Comparison of ENCODE assay signal across 8 cellular contexts in genomic region chr7:139714163-139714901, GRCh38.
A peak's percentile ranks its signal among the peaks of the same experiment; 100 is the strongest.
DNase-seq lines count a peak whose midpoint lies in the region; ATAC-seq and TF ChIP-seq lines count a peak whose summit lies in the region.

No MANE protein-coding gene starts in this region.

- TF ChIP-seq CTCF in chondrocyte (IDR thresholded peaks at IDR 0.05) (no peak), HFFc6 (IDR thresholded peaks at IDR 0.05) (no peak), OCI-LY7 (conservative IDR thresholded peaks at IDR 0.05; ENCODE audit: low read length) (no peak)

- H3K23ac ChIP-seq in trophoblast cell (ENCODE audit: low read length): no peak overlapping the region

- peaks cover 39% of the 10 kb centered on the region for H3K36me3 Mint-ChIP-seq in chondrocyte (ENCODE audit: low read depth)
- peaks cover 52% of the 10 kb centered on the region for H3K36me3 Mint-ChIP-seq in HFFc6 (ENCODE audit: low read depth)
- peaks cover 8 to 32% (median 31%) of the 10 kb centered on the region in 3 donors for H3K36me3 Mint-ChIP-seq in immature natural killer cell

- H3K9me3 ChIP-seq in trophoblast cell (ENCODE audit: insufficient read depth, low read depth, low read length): no peaks in the 10 kb centered on the region
- H3K9me3 ChIP-seq in OCI-LY7 (ENCODE audit: low read length): no peaks in the 10 kb centered on the region

- H3K4me3 Mint-ChIP-seq in chondrocyte (ENCODE audit: unreplicated experiment) (no peak overlapping the region), HFFc6 (no peak overlapping the region), immature natural killer cell (no peak overlapping the region)

- no peak overlapping the region for H2BK120ac ChIP-seq in trophoblast cell (ENCODE audit: insufficient read depth, low read length, poor library complexity)

- CTCF ChIA-PET in OCI-LY7 (lab: Charles Lee; ENCODE audit: unreplicated experiment): no interaction called here

- no peak overlapping the region for H4K12ac ChIP-seq in trophoblast cell (ENCODE audit: low read depth, low read length)

- H3K79me2 ChIP-seq in trophoblast cell (ENCODE audit: control insufficient read depth, insufficient read depth, low read length, poor library complexity) (no peaks in the 10 kb centered on the region), OCI-LY7 (ENCODE audit: insufficient read depth, low read depth, low read length) (no peaks in the 10 kb centered on the region)

- H3K36me3 ChIP-seq in trophoblast cell (ENCODE audit: control insufficient read depth in 1 of 2, insufficient read depth in 2 of 2, low read length in 2 of 2) (peaks cover 11 to 13% of the 10 kb centered on the region in 2 experiments), OCI-LY7 (ENCODE audit: insufficient read depth, low read length) (no peaks in the 10 kb centered on the region)

- DNase-seq in chondrocyte (ENCODE audit: low spot score): no peak
- peak; percentile 59 to 66 for DNase-seq in trophoblast cell
- DNase-seq in HFFc6: no peak
- DNase-seq in OCI-LY7 (ENCODE audit: low spot score): no peak
- no peak for DNase-seq in immature natural killer cell
- DNase-seq in H4 (ENCODE audit: low spot score): no peak

- H3K4me3 ChIP-seq in trophoblast cell (ENCODE audit: low read depth, low read length) (no peak overlapping the region), OCI-LY7 (ENCODE audit: low read depth, low read length, poor library complexity, severe bottlenecking) (no peak overlapping the region)

- intact Hi-C loops in OCI-LY7 (cut with micrococcal nuclease; ENCODE audit: unreplicated experiment): no loop called here

- no peak overlapping the region for H4K91ac ChIP-seq in trophoblast cell (ENCODE audit: low read depth, low read length)

- H3K27me3 Mint-ChIP-seq in chondrocyte (ENCODE audit: low read depth) (no peaks in the 10 kb centered on the region), HFFc6 (ENCODE audit: insufficient read depth) (peaks cover 4% of the 10 kb centered on the region), immature natural killer cell (ENCODE audit: low read depth in 3 of 3) (peaks cover 0 to 7% (median 3%) of the 10 kb centered on the region in 3 donors)

- no TSS peak for BruUV-seq in OCI-LY7 (replicated peaks; lab: Mats Ljungman, UMichigan)

- H4K8ac ChIP-seq in trophoblast cell (ENCODE audit: low read depth, low read length): no peak overlapping the region

- no CpG with 5 or more reads among the region's 23 CpGs for WGBS in trophoblast cell (ENCODE audit: extremely low coverage, insufficient coverage, insufficient read length)

- no peaks in the 10 kb centered on the region for H3K9me2 ChIP-seq in OCI-LY7 (ENCODE audit: insufficient read depth, low read length)

- H3K27me3 ChIP-seq in trophoblast cell (ENCODE audit: insufficient read depth, low read length): no peaks in the 10 kb centered on the region

- H2AFZ ChIP-seq in trophoblast cell (ENCODE audit: insufficient read depth, low read length, poor library complexity) (no peak overlapping the region), OCI-LY7 (ENCODE audit: low read length) (no peak overlapping the region)

- ATAC-seq in GM19023 (IDR thresholded peaks at IDR 0.05; ENCODE audit: unreplicated experiment) (peak; percentile 94), HG02870 (IDR thresholded peaks at IDR 0.05; ENCODE audit: unreplicated experiment) (peak; percentile 94)

- H3K27ac Mint-ChIP-seq in chondrocyte (ENCODE audit: unreplicated experiment): peak overlapping the region; percentile 54
- H3K27ac Mint-ChIP-seq in HFFc6: no peak overlapping the region
- peak overlapping the region in 3 of 6 donors; percentile 30 to 70 (median 55) for H3K27ac Mint-ChIP-seq in immature natural killer cell

- H3K4me1 Mint-ChIP-seq in chondrocyte (ENCODE audit: low read depth): peaks cover 38% of the 10 kb centered on the region
- peaks cover 15% of the 10 kb centered on the region for H3K4me1 Mint-ChIP-seq in HFFc6 (ENCODE audit: low read depth)
- peaks cover 24 to 39% of the 10 kb centered on the region in 2 donors for H3K4me1 Mint-ChIP-seq in immature natural killer cell

- H3K4ac ChIP-seq in trophoblast cell (ENCODE audit: low read depth, low read length): no peak overlapping the region

- no peak overlapping the region for H2BK5ac ChIP-seq in trophoblast cell (ENCODE audit: low read depth, low read length, poor library complexity)

- H3K27ac ChIP-seq in trophoblast cell (ENCODE audit: low read depth, low read length) (no peak overlapping the region), OCI-LY7 (ENCODE audit: low read depth, low read length, poor library complexity, severe bottlenecking) (no peak overlapping the region)

- H4K20me1 ChIP-seq in OCI-LY7 (ENCODE audit: insufficient read depth, low read length): no peaks in the 10 kb centered on the region

- H2BK12ac ChIP-seq in trophoblast cell (ENCODE audit: low read length): no peak overlapping the region

- POLR2A ChIA-PET in OCI-LY7 (lab: Charles Lee): no interaction called here

- no peak overlapping the region for H3K14ac ChIP-seq in trophoblast cell (ENCODE audit: low read length)

- H3K9me3 Mint-ChIP-seq in chondrocyte (ENCODE audit: low read depth) (no peaks in the 10 kb centered on the region), HFFc6 (no peaks in the 10 kb centered on the region), immature natural killer cell (no peaks in the 10 kb centered on the region)

- no peak overlapping the region for H3K18ac ChIP-seq in trophoblast cell (ENCODE audit: low read length)

- H3K4me1 ChIP-seq in trophoblast cell (ENCODE audit: control insufficient read depth in 1 of 2, insufficient read depth in 2 of 2, low read length in 2 of 2): peaks cover 7 to 12% of the 10 kb centered on the region in 2 experiments
- no peaks in the 10 kb centered on the region for H3K4me1 ChIP-seq in OCI-LY7 (ENCODE audit: insufficient read depth, low read length, poor library complexity, severe bottlenecking)

- no peak overlapping the region for H2AK5ac ChIP-seq in trophoblast cell (ENCODE audit: low read length)

- H3K79me1 ChIP-seq in trophoblast cell (ENCODE audit: low read length): no peaks in the 10 kb centered on the region

- no peak overlapping the region for H3K9ac ChIP-seq in trophoblast cell (ENCODE audit: low read length)

- no peak overlapping the region for H3K4me2 ChIP-seq in trophoblast cell (ENCODE audit: low read length)
- H3K4me2 ChIP-seq in OCI-LY7 (ENCODE audit: low read length): no peak overlapping the region

Comparison
In these comparisons a context has a peak if more than half of its experiments do, and no peak if none do; other contexts are left out.
1. DNase-seq: peak in trophoblast cell (2 of 2); none in chondrocyte (single experiment), HFFc6 (single experiment), OCI-LY7 (single experiment), immature natural killer cell (0 of 3) and H4 (single experiment).